ENCODE assay signal across 1 cellular context in genomic region chr4:165009493-165010227, GRCh38.
TF ChIP-seq lines count a peak whose summit lies in the region.

No MANE protein-coding gene starts in this region.

TF ChIP-seq in SK-N-SH, 30 proteins besides CTCF, POLR2A, EP300 and RAD21 (continued from another document):
- no peak for TF ChIP-seq ZBTB33 (IDR thresholded peaks at IDR 0.05; ENCODE audit: borderline replicate concordance, low read depth)
- TF ChIP-seq MEF2A (IDR thresholded peaks at IDR 0.05; ENCODE audit: borderline replicate concordance, low read depth): no peak
- TF ChIP-seq POLR2AphosphoS5 (IDR thresholded peaks at IDR 0.05; ENCODE audit: low read depth, low read length): no peak
